In the genomic region with DNA sequence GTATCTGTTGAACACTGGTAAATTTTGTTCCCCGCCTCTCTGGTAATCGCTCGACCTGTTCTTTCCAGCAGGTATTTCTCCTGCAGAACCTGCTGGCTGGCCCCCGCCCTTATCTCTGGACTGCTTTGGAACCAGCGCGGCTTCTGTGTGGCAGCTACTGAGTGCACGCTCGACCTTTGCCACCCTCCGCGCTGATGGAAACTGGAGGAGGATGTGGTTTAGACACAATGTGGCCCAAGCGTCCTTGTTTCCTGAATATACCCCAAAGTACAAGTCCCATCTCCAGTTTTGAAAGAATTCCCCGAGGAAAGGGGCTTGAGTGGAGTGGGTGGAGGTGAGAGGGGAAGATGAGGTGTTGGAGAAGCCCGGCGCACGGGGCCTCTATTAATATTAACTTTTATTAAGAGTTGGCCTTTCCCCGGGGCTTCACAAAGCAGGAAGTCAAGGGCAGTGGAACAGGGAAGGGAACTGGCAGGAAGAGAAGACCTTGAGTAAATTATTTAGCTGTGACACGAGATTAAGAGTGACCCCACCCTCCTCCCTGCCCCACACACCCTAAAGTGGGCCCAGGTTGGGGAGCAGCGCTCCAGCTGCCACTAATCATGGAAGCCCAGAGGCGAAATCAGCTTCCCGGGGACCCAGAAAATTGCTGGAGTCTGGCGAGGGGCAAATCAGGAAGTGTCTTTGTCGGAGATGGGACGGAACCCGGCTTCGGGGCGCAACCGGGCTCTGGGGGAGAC, we compare ENCODE assay signal across 8 cellular contexts. TPM values are rescaled to one million over a fixed set of nuclear protein-coding genes. Genes with fewer than 3 reads are reported as not detected.
A peak's percentile ranks its signal among the peaks of the same experiment; 100 is the strongest.
DNase-seq lines count a peak whose midpoint lies in the region; TF ChIP-seq lines count a peak whose summit lies in the region.

No MANE protein-coding gene starts in this region.

- POLR2A ChIA-PET in GM10248 (lab: Yijun Ruan, JAX), result interaction anchor here (0.6 kb wide), 1 partner anchor 123 kb away, joined by 3 read pairs; no protein-coding TSS in a partner anchor

- TF ChIP-seq CTCF in GM10248 (IDR thresholded peaks at IDR 0.05; ENCODE audit: control extremely low read depth, extremely low read depth, low read depth, missing control alignments) (no peak), endothelial cell (IDR thresholded peaks at IDR 0.05; ENCODE audit: unreplicated experiment) (no peak), osteocyte (IDR thresholded peaks at IDR 0.05) (no peak), GM13977 (IDR thresholded peaks at IDR 0.05; ENCODE audit: extremely low read depth, insufficient read depth, missing control alignments) (no peak)

- H3K36me3 Mint-ChIP-seq in endothelial cell (ENCODE audit: low read depth, unreplicated experiment), result no peaks in the 10 kb centered on the region
- H3K36me3 Mint-ChIP-seq in osteocyte (ENCODE audit: unreplicated experiment), result no peaks in the 10 kb centered on the region

- H3K9me3 Mint-ChIP-seq in endothelial cell (ENCODE audit: unreplicated experiment), result no peaks in the 10 kb centered on the region
- peaks cover 6% of the 10 kb centered on the region for H3K9me3 Mint-ChIP-seq in osteocyte (ENCODE audit: unreplicated experiment)

- H3K4me3 Mint-ChIP-seq in endothelial cell (ENCODE audit: unreplicated experiment), result peak overlapping the region; percentile 70
- H3K4me3 Mint-ChIP-seq in osteocyte (ENCODE audit: unreplicated experiment), result peak overlapping the region; percentile 37

- peak; percentile 28 for DNase-seq in GM10248 (ENCODE audit: extremely low spot score)
- peak; percentile 65 for DNase-seq in KBM-7
- DNase-seq in endothelial cell (ENCODE audit: low spot score), result no peak
- DNase-seq in osteocyte (ENCODE audit: extremely low spot score, unreplicated experiment), result no peak
- DNase-seq in GM13977 (ENCODE audit: low spot score), result no peak
- no peak for DNase-seq in NCI-H187 treated with DMSO at 0.1 percent for 48 hours (lab: John Stamatoyannopoulos, UW)
- no peak for DNase-seq in stimulated activated CD4-positive, alpha-beta T cell treated with anti-CD3 and anti-CD28 coated beads, Interleukin-1b, Interleukin-23, amount 100 ng/mL, for 48 hours
- DNase-seq in cortex of kidney (lab: John Stamatoyannopoulos, UW), result no peak

- CTCF ChIA-PET in GM10248 (lab: Yijun Ruan, JAX), result interaction anchor here (0.8 to 5.1 kb wide), 43 partner anchors 7 to 1005 kb away, joined by 3 to 92 read pairs (median 5); a partner anchor contains a TSS

- H3K27me3 Mint-ChIP-seq in endothelial cell (ENCODE audit: unreplicated experiment) (peaks cover 12% of the 10 kb centered on the region), osteocyte (ENCODE audit: unreplicated experiment) (peaks cover 57% of the 10 kb centered on the region)

- H3K27ac Mint-ChIP-seq in endothelial cell (ENCODE audit: unreplicated experiment) (no peak overlapping the region), osteocyte (ENCODE audit: unreplicated experiment) (no peak overlapping the region)

- in situ Hi-C loops in KBM-7 (cut with MboI; ENCODE audit: low pct_unique_long_range_greater_than_20kb, low sequenced_read_pairs), result no loop called here
- in situ Hi-C loops in GM13977 (cut with MboI; ENCODE audit: low pct_unique_long_range_greater_than_20kb, low sequenced_read_pairs, unreplicated experiment), result no loop called here

- H3K4me1 Mint-ChIP-seq in endothelial cell (ENCODE audit: unreplicated experiment) (peaks cover 7% of the 10 kb centered on the region), osteocyte (ENCODE audit: unreplicated experiment) (peaks cover 8% of the 10 kb centered on the region)

RNA-seq across cellular contexts. Expression of a gene that starts 16.0 kb away (rescaled TPM):
- total RNA-seq in endothelial cell (ENCODE audit: unreplicated experiment) (0.33 TPM), osteocyte (not detected in 2 replicates)

RNA-seq across cellular contexts. Expression of a gene that starts 33.3 kb away (rescaled TPM):
- total RNA-seq in endothelial cell (ENCODE audit: unreplicated experiment) (0.59 TPM), osteocyte (not detected in 2 replicates)

RNA-seq across cellular contexts. Expression of a gene that starts 35.4 kb away (rescaled TPM):
- total RNA-seq in endothelial cell (ENCODE audit: unreplicated experiment), result not detected
- total RNA-seq in osteocyte, result not detected in 2 replicates

Comparison
In these comparisons a context has a peak if more than half of its experiments do, and no peak if none do; other contexts are left out.
1. DNase-seq: peak in GM10248 (single experiment) and KBM-7 (single experiment); none in endothelial cell (single experiment), osteocyte (single experiment), GM13977 (single experiment), NCI-H187 treated with DMSO at 0.1 percent for 48 hours (single experiment), stimulated activated CD4-positive, alpha-beta T cell treated with anti-CD3 and anti-CD28 coated beads, Interleukin-1b, Interleukin-23, amount 100 ng/mL, for 48 hours (single experiment) and cortex of kidney (single experiment).